Comparison of ENCODE assay signal across 1 cellular context in the genomic region with DNA sequence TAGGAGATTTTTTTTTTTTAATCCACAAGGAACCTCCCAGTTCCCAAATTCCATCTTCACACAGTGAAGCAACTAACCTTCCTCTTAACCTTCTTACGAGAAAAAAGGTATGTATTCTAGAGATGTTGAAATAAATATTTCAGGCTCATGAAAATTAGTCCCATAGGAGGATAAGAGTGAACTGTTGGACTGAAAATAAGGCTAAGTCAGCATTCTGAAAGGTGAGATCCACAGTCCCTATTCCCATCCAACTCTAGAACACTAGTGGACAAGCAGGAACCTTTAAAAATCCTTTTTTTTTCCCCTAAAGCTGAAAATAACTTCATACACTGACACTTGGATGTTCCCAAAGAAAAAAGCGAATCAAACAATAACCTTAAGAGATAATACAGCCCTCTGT.
TF ChIP-seq lines count a peak whose summit lies in the region.

No MANE protein-coding gene starts in this region.

TF ChIP-seq in K562, 482 proteins besides CTCF, POLR2A, EP300 and RAD21 (continued from another document):
- TF ChIP-seq, protein P1, sequence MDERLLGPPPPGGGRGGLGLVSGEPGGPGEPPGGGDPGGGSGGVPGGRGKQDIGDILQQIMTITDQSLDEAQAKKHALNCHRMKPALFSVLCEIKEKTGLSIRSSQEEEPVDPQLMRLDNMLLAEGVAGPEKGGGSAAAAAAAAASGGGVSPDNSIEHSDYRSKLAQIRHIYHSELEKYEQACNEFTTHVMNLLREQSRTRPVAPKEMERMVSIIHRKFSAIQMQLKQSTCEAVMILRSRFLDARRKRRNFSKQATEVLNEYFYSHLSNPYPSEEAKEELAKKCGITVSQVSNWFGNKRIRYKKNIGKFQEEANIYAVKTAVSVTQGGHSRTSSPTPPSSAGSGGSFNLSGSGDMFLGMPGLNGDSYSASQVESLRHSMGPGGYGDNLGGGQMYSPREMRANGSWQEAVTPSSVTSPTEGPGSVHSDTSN (CRISPR knock-in tag; IDR thresholded peaks at IDR 0.05; ENCODE audit: low read depth): no peak
- TF ChIP-seq, protein P1 (tag; conservative IDR thresholded peaks at IDR 0.05; ENCODE audit: low read depth): no peak
- TF ChIP-seq SMC3 (conservative IDR thresholded peaks at IDR 0.05; ENCODE audit: insufficient read depth, low read depth, low read length) (no peak), NCOA6 (IDR thresholded peaks at IDR 0.05) (no peak), FOS (IDR thresholded peaks at IDR 0.05; ENCODE audit: extremely low read depth, insufficient read length) (no peak), TCFL5 (CRISPR knock-in tag; conservative IDR thresholded peaks at IDR 0.05) (no peak), MAFG (tag; conservative IDR thresholded peaks at IDR 0.05) (peak; percentile 40), C11orf30 (IDR thresholded peaks at IDR 0.05; ENCODE audit: low read depth) (peak; percentile 49; the same call in 1 of the 2 replicates), TAF1 (IDR thresholded peaks at IDR 0.05; ENCODE audit: control insufficient read depth, extremely low read depth, insufficient read depth, low read length, severe bottlenecking) (no peak), ZC3H11A (IDR thresholded peaks at IDR 0.05; ENCODE audit: low read depth, low read length) (no peak), ELF4 (CRISPR knock-in tag; IDR thresholded peaks at IDR 0.05) (no peak), ZNF212 (CRISPR knock-in tag; IDR thresholded peaks at IDR 0.05) (no peak), MTA2 (IDR thresholded peaks at IDR 0.05; ENCODE audit: low read depth) (no peak), NFIX (CRISPR knock-in tag; IDR thresholded peaks at IDR 0.05; ENCODE audit: low read depth) (no peak), MIER1 (IDR thresholded peaks at IDR 0.05; ENCODE audit: low read depth) (no peak), SUPT5H (IDR thresholded peaks at IDR 0.05) (no peak), ZNF316 (IDR thresholded peaks at IDR 0.05) (peak; percentile 52), KAT2B (IDR thresholded peaks at IDR 0.05; ENCODE audit: low read depth, low read length) (no peak), GTF2A2 (tag; IDR thresholded peaks at IDR 0.05) (no peak), MAFK (IDR thresholded peaks at IDR 0.05; ENCODE audit: low read length) (peak; percentile 45; the same call in 1 of the 2 replicates), GATAD2B (IDR thresholded peaks at IDR 0.05; ENCODE audit: borderline replicate concordance) (no peak), GTF2E2 (tag; IDR thresholded peaks at IDR 0.05) (no peak), ZNF445 (CRISPR knock-in tag; IDR thresholded peaks at IDR 0.05; ENCODE audit: low read depth) (no peak), MAFF (IDR thresholded peaks at IDR 0.05; ENCODE audit: low read length) (peak; percentile 50; the same call in 1 of the 2 replicates)
- TF ChIP-seq, protein P2, sequence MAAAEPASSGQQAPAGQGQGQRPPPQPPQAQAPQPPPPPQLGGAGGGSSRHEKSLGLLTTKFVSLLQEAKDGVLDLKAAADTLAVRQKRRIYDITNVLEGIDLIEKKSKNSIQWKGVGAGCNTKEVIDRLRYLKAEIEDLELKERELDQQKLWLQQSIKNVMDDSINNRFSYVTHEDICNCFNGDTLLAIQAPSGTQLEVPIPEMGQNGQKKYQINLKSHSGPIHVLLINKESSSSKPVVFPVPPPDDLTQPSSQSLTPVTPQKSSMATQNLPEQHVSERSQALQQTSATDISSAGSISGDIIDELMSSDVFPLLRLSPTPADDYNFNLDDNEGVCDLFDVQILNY (CRISPR knock-in tag; IDR thresholded peaks at IDR 0.05): no peak
- TF ChIP-seq, protein P3, sequence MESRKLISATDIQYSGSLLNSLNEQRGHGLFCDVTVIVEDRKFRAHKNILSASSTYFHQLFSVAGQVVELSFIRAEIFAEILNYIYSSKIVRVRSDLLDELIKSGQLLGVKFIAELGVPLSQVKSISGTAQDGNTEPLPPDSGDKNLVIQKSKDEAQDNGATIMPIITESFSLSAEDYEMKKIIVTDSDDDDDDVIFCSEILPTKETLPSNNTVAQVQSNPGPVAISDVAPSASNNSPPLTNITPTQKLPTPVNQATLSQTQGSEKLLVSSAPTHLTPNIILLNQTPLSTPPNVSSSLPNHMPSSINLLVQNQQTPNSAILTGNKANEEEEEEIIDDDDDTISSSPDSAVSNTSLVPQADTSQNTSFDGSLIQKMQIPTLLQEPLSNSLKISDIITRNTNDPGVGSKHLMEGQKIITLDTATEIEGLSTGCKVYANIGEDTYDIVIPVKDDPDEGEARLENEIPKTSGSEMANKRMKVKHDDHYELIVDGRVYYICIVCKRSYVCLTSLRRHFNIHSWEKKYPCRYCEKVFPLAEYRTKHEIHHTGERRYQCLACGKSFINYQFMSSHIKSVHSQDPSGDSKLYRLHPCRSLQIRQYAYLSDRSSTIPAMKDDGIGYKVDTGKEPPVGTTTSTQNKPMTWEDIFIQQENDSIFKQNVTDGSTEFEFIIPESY (CRISPR knock-in tag; IDR thresholded peaks at IDR 0.05): no peak
